Comparison of ENCODE assay signal across 15 cellular contexts in the genomic region with DNA sequence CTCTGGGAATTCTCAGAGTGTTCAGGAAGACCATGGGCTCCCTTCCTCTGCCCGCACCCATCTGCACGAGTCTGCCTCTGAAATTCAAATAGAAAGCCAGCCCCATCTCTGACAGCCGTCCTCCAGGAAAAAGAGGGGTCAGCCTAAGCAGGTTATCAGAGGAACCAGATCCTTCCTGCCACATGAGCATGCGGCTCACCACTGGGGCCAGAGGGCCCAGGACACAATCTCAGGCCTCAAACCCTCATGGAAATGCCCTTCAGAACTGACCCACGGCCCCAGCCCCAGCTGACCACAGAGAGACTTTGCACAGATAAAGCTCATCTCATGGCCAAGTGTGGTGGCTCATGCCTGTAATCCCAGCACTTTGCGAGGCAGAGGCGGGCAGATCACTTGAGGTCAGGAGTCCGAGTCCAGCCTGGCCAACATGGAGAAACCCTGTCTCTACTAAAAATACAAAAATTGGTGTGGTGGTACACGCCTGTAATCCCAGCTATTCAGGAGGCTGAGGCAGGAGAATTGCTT. TPM values are rescaled to one million over a fixed set of nuclear protein-coding genes. Genes with fewer than 3 reads are reported as not detected.
DNase-seq lines count a peak whose midpoint lies in the region; ATAC-seq and TF ChIP-seq lines count a peak whose summit lies in the region.
"Had no signal": no experiment of that assay in that cellular context is flagged by ENCODE, and none has a peak within 500 bp of the region (broad histone marks: within the 10 kb centered on the region; RNA-seq: fewer than 3 reads in every experiment).

No MANE protein-coding gene starts in this region.

- H3K27ac ChIP-seq in ACC112 (ENCODE audit: low read depth, low read length) (peak overlapping the region; percentile 27; the same call in 1 of the 2 replicates), osteoblast (ENCODE audit: low read depth, low read length) (peak overlapping the region; percentile 12)
- H3K27ac ChIP-seq: SK-N-MC had no signal

- peaks cover 47% of the 10 kb centered on the region for H4K20me1 ChIP-seq in osteoblast (ENCODE audit: insufficient read depth, low read length)

- peak overlapping the region; percentile 10 for H3K9ac ChIP-seq in adipocyte (ENCODE audit: low read length)

- H3K79me2 ChIP-seq in ACC112 (ENCODE audit: control insufficient read depth, insufficient read depth, low read length, unreplicated experiment) = peaks cover 83% of the 10 kb centered on the region
- H3K79me2 ChIP-seq in osteoblast (ENCODE audit: insufficient read depth, low read length) = peaks cover 92% of the 10 kb centered on the region

- H3K4me3 ChIP-seq in ACC112 (ENCODE audit: low read depth, low read length) (no peak overlapping the region), adipocyte (ENCODE audit: low read length) (no peak overlapping the region), osteoblast (ENCODE audit: insufficient read depth, low read length) (no peak overlapping the region)
- H3K4me3 ChIP-seq: SK-N-MC had no signal

- H3K36me3 ChIP-seq in ACC112 (ENCODE audit: insufficient read depth, low read length) (no peaks in the 10 kb centered on the region; the same call in 1 of the 2 replicates), adipocyte (ENCODE audit: control insufficient read depth, insufficient read depth, low read length, severe bottlenecking) (peaks cover 2% of the 10 kb centered on the region), osteoblast (ENCODE audit: insufficient read depth, low read length) (peaks cover 7% of the 10 kb centered on the region)

- H3K9me3 ChIP-seq in adipocyte (ENCODE audit: control insufficient read depth, low read length) = no peaks in the 10 kb centered on the region
- H3K9me3 ChIP-seq in osteoblast (ENCODE audit: low read depth, low read length) = no peaks in the 10 kb centered on the region

- H2AFZ ChIP-seq in ACC112 (ENCODE audit: low read length, unreplicated experiment) (no peak overlapping the region), osteoblast (ENCODE audit: low read length) (no peak overlapping the region)

- TF ChIP-seq CTCF in osteoblast (IDR thresholded peaks at IDR 0.05; ENCODE audit: extremely low read depth, low read depth, low read length) = no peak

- intact Hi-C loops in left ventricle myocardium superior (cut with micrococcal nuclease) = no loop called here

- no peaks in the 10 kb centered on the region for H3K27me3 ChIP-seq in ACC112 (ENCODE audit: insufficient read depth, low read length)
- no peaks in the 10 kb centered on the region for H3K27me3 ChIP-seq in adipocyte (replicated peaks; ENCODE audit: control insufficient read depth, insufficient read depth, low read length)
- no peaks in the 10 kb centered on the region for H3K27me3 ChIP-seq in osteoblast (ENCODE audit: insufficient read depth, low read length)

- DNase-seq in adipocyte (ENCODE audit: low read depth) = no peak
- no peak for DNase-seq in left ventricle myocardium superior
- peak; percentile 8 for DNase-seq in osteoblast (ENCODE audit: insufficient read length, low spot score, missing footprints)
- DNase-seq in LoVo (ENCODE audit: low spot score) = no peak
- DNase-seq in stimulated activated CD4-positive, alpha-beta T cell treated with anti-CD3 and anti-CD28 coated beads, Interleukin-4, amount 100 ng/mL, for 4 hours = no peak
- no peak for DNase-seq in retina
- DNase-seq: activated CD4-positive, alpha-beta T cell treated with anti-CD3 and anti-CD28 coated beads for 1 hour; activated T-cell treated with anti-CD3 and anti-CD28 coated beads, Interleukin-2, amount 50 U/mL, for 72 hours; anterior cingulate cortex; effector memory CD8-positive, alpha-beta T cell; NCI-H1694; NCI-H748 treated with DMSO at 0.1 percent for 48 hours had no signal

- H3K4me1 ChIP-seq in ACC112 (ENCODE audit: control insufficient read depth, insufficient read depth, low read length, unreplicated experiment) = peaks cover 78% of the 10 kb centered on the region
- peaks cover 69% of the 10 kb centered on the region for H3K4me1 ChIP-seq in adipocyte (ENCODE audit: control insufficient read depth, insufficient read depth, low read length)
- peaks cover 45% of the 10 kb centered on the region for H3K4me1 ChIP-seq in osteoblast (ENCODE audit: insufficient read depth, low read length)

- ATAC-seq in left ventricle myocardium superior (peak; percentile 37), HG03354 (IDR thresholded peaks at IDR 0.05; ENCODE audit: poor library complexity, severe bottlenecking, unreplicated experiment) (no peak)
- ATAC-seq: activated T-cell treated with anti-CD3 and anti-CD28 coated beads, Interleukin-2, amount 50 U/mL, for 72 hours; effector memory CD8-positive, alpha-beta T cell had no signal

- H3K4me2 ChIP-seq in osteoblast (ENCODE audit: insufficient read depth, low read length) = no peak overlapping the region

RNA-seq across cellular contexts. Expression of a gene that starts 23.2 kb away (rescaled TPM):
- 65.9 TPM for total RNA-seq in left ventricle myocardium superior
- 41.6 and 46.3 TPM in 2 replicates for total RNA-seq in osteoblast

RNA-seq across cellular contexts. Expression of a gene that starts 41.4 kb away (rescaled TPM):
- 674 TPM for total RNA-seq in left ventricle myocardium superior
- total RNA-seq in osteoblast = 2,042 and 2,075 TPM in 2 replicates

RNA-seq across cellular contexts. Expression of a gene that starts 47.8 kb away (rescaled TPM):
- total RNA-seq in left ventricle myocardium superior (33.3 TPM), osteoblast (103 and 143 TPM in 2 replicates)

RNA-seq across cellular contexts. Expression of a gene that starts 49.4 kb away (rescaled TPM):
- total RNA-seq in left ventricle myocardium superior (13,220 TPM), osteoblast (under 0.01 TPM in 2 replicates)

RNA-seq across cellular contexts. Expression of a gene that starts 50.7 kb away (rescaled TPM):
- total RNA-seq in left ventricle myocardium superior = 1,438 TPM
- total RNA-seq in osteoblast = under 0.01 TPM in 2 replicates
